16 cellular contexts compared by ENCODE assay signal in the genomic region with DNA sequence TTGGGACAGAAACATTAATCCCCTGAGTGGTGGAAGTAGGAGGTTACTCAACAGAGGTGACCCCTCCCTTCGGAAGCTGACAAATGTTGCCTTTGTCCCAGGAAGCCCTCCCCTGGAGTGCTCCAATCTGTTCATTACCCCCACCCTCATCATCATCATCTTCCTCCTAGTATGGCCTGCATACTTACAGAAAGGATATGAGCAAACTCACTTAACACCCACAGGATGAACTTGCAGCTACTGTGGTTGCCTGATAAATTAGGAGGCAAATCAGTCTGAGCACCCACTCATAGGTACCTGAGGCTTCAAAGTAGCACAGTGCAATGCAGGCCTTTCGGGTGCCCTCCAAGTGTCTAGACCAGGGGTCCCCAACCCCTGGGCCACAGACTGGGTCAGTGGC.
DNase-seq lines count a peak whose midpoint lies in the region; ATAC-seq and TF ChIP-seq lines count a peak whose summit lies in the region.
"Had no signal": no experiment of that assay in that cellular context is flagged by ENCODE, and none has a peak within 500 bp of the region (broad histone marks: within the 10 kb centered on the region; RNA-seq: fewer than 3 reads in every experiment).

No MANE protein-coding gene starts in this region.

- H3K27ac Mint-ChIP-seq in activated CD8-positive, alpha-beta T cell treated with anti-CD3 and anti-CD28 coated beads for 36 hours: no peak overlapping the region
- no peak overlapping the region for H3K27ac Mint-ChIP-seq in activated CD8-positive, alpha-beta T cell treated with anti-CD3 and anti-CD28 coated beads, Interleukin-2, amount 10 ng/mL, durations not matched to agents 7 days and 5 days
- no peak overlapping the region for H3K27ac Mint-ChIP-seq in endodermal cell
- H3K27ac Mint-ChIP-seq: B cell; CD8-positive, alpha-beta T cell; GM23338; HFFc6 had no signal

- intact Hi-C loops in activated CD8-positive, alpha-beta T cell treated with anti-CD3 and anti-CD28 coated beads for 36 hours (cut with micrococcal nuclease): no loop called here

- CTCF ChIA-PET in activated CD8-positive, alpha-beta T cell treated with anti-CD3 and anti-CD28 coated beads for 36 hours (lab: Charles Lee): no interaction called here
- CTCF ChIA-PET in activated CD8-positive, alpha-beta T cell treated with anti-CD3 and anti-CD28 coated beads, Interleukin-2, amount 10 ng/mL, durations not matched to agents 7 days and 5 days (lab: Charles Lee): interaction anchor here (1.0 kb wide), 1 partner anchor 330 kb away, joined by 3 read pairs; no protein-coding TSS in a partner anchor

- peaks cover 17% of the 10 kb centered on the region for H3K4me1 Mint-ChIP-seq in activated CD8-positive, alpha-beta T cell treated with anti-CD3 and anti-CD28 coated beads for 36 hours (ENCODE audit: low read depth)
- H3K4me1 Mint-ChIP-seq in activated CD8-positive, alpha-beta T cell treated with anti-CD3 and anti-CD28 coated beads, Interleukin-2, amount 10 ng/mL, durations not matched to agents 7 days and 5 days (ENCODE audit: low read depth): peaks cover 25% of the 10 kb centered on the region
- H3K4me1 Mint-ChIP-seq in endodermal cell: peaks cover 18% of the 10 kb centered on the region
- H3K4me1 Mint-ChIP-seq: B cell had no signal

- no peak for TF ChIP-seq POLR2A in suprapubic skin (IDR thresholded peaks at IDR 0.05)

- H3K9ac ChIP-seq in endodermal cell (ENCODE audit: extremely low read depth, low read length, poor library complexity, severe bottlenecking): no peak overlapping the region
- H3K9ac ChIP-seq: BLaER1 treated with 17β-estradiol and CSF1 and Interleukin-3, amounts not matched to agents 10 nM and 100 nM had no signal

- WGBS in endodermal cell (ENCODE audit: insufficient coverage in 1 of 2, insufficient read length in 1 of 2), 2 experiments: 85 to 88% methylated on average over 1 to 2 of the region's 2 CpGs
- WGBS in suprapubic skin: 94% methylated on average over 2 of the region's 2 CpGs

- no peaks in the 10 kb centered on the region for H3K27me3 Mint-ChIP-seq in activated CD8-positive, alpha-beta T cell treated with anti-CD3 and anti-CD28 coated beads for 36 hours
- no peaks in the 10 kb centered on the region for H3K27me3 Mint-ChIP-seq in activated CD8-positive, alpha-beta T cell treated with anti-CD3 and anti-CD28 coated beads, Interleukin-2, amount 10 ng/mL, durations not matched to agents 7 days and 5 days (ENCODE audit: low read depth)
- H3K27me3 Mint-ChIP-seq in endodermal cell (ENCODE audit: insufficient read depth): peaks cover 64% of the 10 kb centered on the region
- H3K27me3 Mint-ChIP-seq: B cell had no signal

- peaks cover 56% of the 10 kb centered on the region for H3K27me3 ChIP-seq in endodermal cell (ENCODE audit: control insufficient read depth, insufficient read depth, low read length, poor library complexity, severe bottlenecking)
- H3K27me3 ChIP-seq in suprapubic skin: no peaks in the 10 kb centered on the region
- H3K27me3 ChIP-seq: BLaER1 treated with 17β-estradiol and CSF1 and Interleukin-3, amounts not matched to agents 10 nM and 100 nM had no signal

- H3K9me3 ChIP-seq in endodermal cell (ENCODE audit: control insufficient read depth, low read length) (no peaks in the 10 kb centered on the region), suprapubic skin (no peaks in the 10 kb centered on the region)

- no peak overlapping the region for H3K27ac ChIP-seq in endodermal cell (ENCODE audit: low read depth, low read length)
- H3K27ac ChIP-seq in suprapubic skin: no peak overlapping the region
- H3K27ac ChIP-seq: BLaER1 treated with 17β-estradiol and CSF1 and Interleukin-3, amounts not matched to agents 10 nM and 100 nM; HL-60 had no signal

- no peak for TF ChIP-seq EP300 in suprapubic skin (IDR thresholded peaks at IDR 0.05)

- no peaks in the 10 kb centered on the region for H3K36me3 Mint-ChIP-seq in activated CD8-positive, alpha-beta T cell treated with anti-CD3 and anti-CD28 coated beads for 36 hours (ENCODE audit: low read depth)
- H3K36me3 Mint-ChIP-seq in activated CD8-positive, alpha-beta T cell treated with anti-CD3 and anti-CD28 coated beads, Interleukin-2, amount 10 ng/mL, durations not matched to agents 7 days and 5 days (ENCODE audit: low read depth): no peaks in the 10 kb centered on the region
- no peaks in the 10 kb centered on the region for H3K36me3 Mint-ChIP-seq in endodermal cell (ENCODE audit: low read depth)
- H3K36me3 Mint-ChIP-seq: CD8-positive, alpha-beta T cell had no signal

- ATAC-seq in activated CD8-positive, alpha-beta T cell treated with anti-CD3 and anti-CD28 coated beads for 36 hours: peak; percentile 30
- ATAC-seq in activated CD8-positive, alpha-beta T cell treated with anti-CD3 and anti-CD28 coated beads, Interleukin-2, amount 10 ng/mL, durations not matched to agents 7 days and 5 days: no peak
- ATAC-seq: CD8-positive, alpha-beta T cell; GM23338 had no signal

- H3K36me3 ChIP-seq in endodermal cell (ENCODE audit: control insufficient read depth, insufficient read depth, low read length) (no peaks in the 10 kb centered on the region), suprapubic skin (no peaks in the 10 kb centered on the region)
- H3K36me3 ChIP-seq: BLaER1 treated with 17β-estradiol and CSF1 and Interleukin-3, amounts not matched to agents 10 nM and 100 nM had no signal

- H3K4me3 ChIP-seq in endodermal cell (ENCODE audit: low read length) (no peak overlapping the region), suprapubic skin (no peak overlapping the region)
- H3K4me3 ChIP-seq: BLaER1 treated with 17β-estradiol and CSF1 and Interleukin-3, amounts not matched to agents 10 nM and 100 nM; GM23338 had no signal

- no peak overlapping the region for H3K4me3 Mint-ChIP-seq in activated CD8-positive, alpha-beta T cell treated with anti-CD3 and anti-CD28 coated beads for 36 hours
- no peak overlapping the region for H3K4me3 Mint-ChIP-seq in activated CD8-positive, alpha-beta T cell treated with anti-CD3 and anti-CD28 coated beads, Interleukin-2, amount 10 ng/mL, durations not matched to agents 7 days and 5 days
- H3K4me3 Mint-ChIP-seq in endodermal cell: no peak overlapping the region
- H3K4me3 Mint-ChIP-seq: B cell; CD8-positive, alpha-beta T cell; GM23338; HFFc6 had no signal

- no peak for DNase-seq in activated CD8-positive, alpha-beta T cell treated with anti-CD3 and anti-CD28 coated beads for 36 hours
- DNase-seq in activated CD8-positive, alpha-beta T cell treated with anti-CD3 and anti-CD28 coated beads, Interleukin-2, amount 10 ng/mL, durations not matched to agents 7 days and 5 days: no peak
- DNase-seq in HT1080 (ENCODE audit: low read depth) (peak; percentile 64), endodermal cell (peak; percentile 55), NCI-H1694 (lab: John Stamatoyannopoulos, UW) (no peak), suprapubic skin (ENCODE audit: low spot score in 2 of 2) (no peak)
- DNase-seq: Calu3; CD8-positive, alpha-beta T cell; DMS79 treated with DMSO at 0.1 percent for 48 hours; GF-D8; HCEC 1CT; HFFc6 had no signal

- H3K9me3 Mint-ChIP-seq in activated CD8-positive, alpha-beta T cell treated with anti-CD3 and anti-CD28 coated beads for 36 hours: peaks cover 1% of the 10 kb centered on the region
- no peaks in the 10 kb centered on the region for H3K9me3 Mint-ChIP-seq in activated CD8-positive, alpha-beta T cell treated with anti-CD3 and anti-CD28 coated beads, Interleukin-2, amount 10 ng/mL, durations not matched to agents 7 days and 5 days (ENCODE audit: insufficient read depth)
- H3K9me3 Mint-ChIP-seq in endodermal cell: peaks cover 2% of the 10 kb centered on the region
- H3K9me3 Mint-ChIP-seq: HFFc6 had no signal

- no peak for TF ChIP-seq CTCF in activated CD8-positive, alpha-beta T cell treated with anti-CD3 and anti-CD28 coated beads for 36 hours (IDR thresholded peaks at IDR 0.05)
- TF ChIP-seq CTCF in endodermal cell (conservative IDR thresholded peaks at IDR 0.05) (no peak), suprapubic skin (IDR thresholded peaks at IDR 0.05) (no peak)

- H3K4me1 ChIP-seq in endodermal cell (ENCODE audit: control insufficient read depth, insufficient read depth, low read length) (peaks cover 3% of the 10 kb centered on the region), suprapubic skin (no peaks in the 10 kb centered on the region)

- POLR2A ChIA-PET in activated CD8-positive, alpha-beta T cell treated with anti-CD3 and anti-CD28 coated beads for 36 hours (lab: Charles Lee): no interaction called here
- POLR2A ChIA-PET in activated CD8-positive, alpha-beta T cell treated with anti-CD3 and anti-CD28 coated beads, Interleukin-2, amount 10 ng/mL, durations not matched to agents 7 days and 5 days (lab: Charles Lee): no interaction called here

Comparison
In these comparisons a context has a peak if more than half of its experiments do, and no peak if none do; other contexts are left out.
1. DNase-seq: peak in HT1080 (single experiment) and endodermal cell (single experiment); none in activated CD8-positive, alpha-beta T cell treated with anti-CD3 and anti-CD28 coated beads for 36 hours (single experiment), activated CD8-positive, alpha-beta T cell treated with anti-CD3 and anti-CD28 coated beads, Interleukin-2, amount 10 ng/mL, durations not matched to agents 7 days and 5 days (single experiment), NCI-H1694 (single experiment) and suprapubic skin (0 of 2).